Comparison of ENCODE assay signal across 1 cellular context in genomic region chr14:104596451-104596918, GRCh38.
TF ChIP-seq lines count a peak whose summit lies in the region.

No MANE protein-coding gene starts in this region.

TF ChIP-seq in SK-N-SH, 30 proteins besides CTCF, POLR2A, EP300 and RAD21 (continued from another document):
- TF ChIP-seq, protein P1, sequence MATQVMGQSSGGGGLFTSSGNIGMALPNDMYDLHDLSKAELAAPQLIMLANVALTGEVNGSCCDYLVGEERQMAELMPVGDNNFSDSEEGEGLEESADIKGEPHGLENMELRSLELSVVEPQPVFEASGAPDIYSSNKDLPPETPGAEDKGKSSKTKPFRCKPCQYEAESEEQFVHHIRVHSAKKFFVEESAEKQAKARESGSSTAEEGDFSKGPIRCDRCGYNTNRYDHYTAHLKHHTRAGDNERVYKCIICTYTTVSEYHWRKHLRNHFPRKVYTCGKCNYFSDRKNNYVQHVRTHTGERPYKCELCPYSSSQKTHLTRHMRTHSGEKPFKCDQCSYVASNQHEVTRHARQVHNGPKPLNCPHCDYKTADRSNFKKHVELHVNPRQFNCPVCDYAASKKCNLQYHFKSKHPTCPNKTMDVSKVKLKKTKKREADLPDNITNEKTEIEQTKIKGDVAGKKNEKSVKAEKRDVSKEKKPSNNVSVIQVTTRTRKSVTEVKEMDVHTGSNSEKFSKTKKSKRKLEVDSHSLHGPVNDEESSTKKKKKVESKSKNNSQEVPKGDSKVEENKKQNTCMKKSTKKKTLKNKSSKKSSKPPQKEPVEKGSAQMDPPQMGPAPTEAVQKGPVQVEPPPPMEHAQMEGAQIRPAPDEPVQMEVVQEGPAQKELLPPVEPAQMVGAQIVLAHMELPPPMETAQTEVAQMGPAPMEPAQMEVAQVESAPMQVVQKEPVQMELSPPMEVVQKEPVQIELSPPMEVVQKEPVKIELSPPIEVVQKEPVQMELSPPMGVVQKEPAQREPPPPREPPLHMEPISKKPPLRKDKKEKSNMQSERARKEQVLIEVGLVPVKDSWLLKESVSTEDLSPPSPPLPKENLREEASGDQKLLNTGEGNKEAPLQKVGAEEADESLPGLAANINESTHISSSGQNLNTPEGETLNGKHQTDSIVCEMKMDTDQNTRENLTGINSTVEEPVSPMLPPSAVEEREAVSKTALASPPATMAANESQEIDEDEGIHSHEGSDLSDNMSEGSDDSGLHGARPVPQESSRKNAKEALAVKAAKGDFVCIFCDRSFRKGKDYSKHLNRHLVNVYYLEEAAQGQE (IDR thresholded peaks at IDR 0.05; ENCODE audit: low read depth, low read length) = no peak
- TF ChIP-seq SMC3 (IDR thresholded peaks at IDR 0.05; ENCODE audit: low read depth, low read length) (no peak), MEF2A (IDR thresholded peaks at IDR 0.05; ENCODE audit: borderline replicate concordance, low read depth) (no peak), TCF12 (IDR thresholded peaks at IDR 0.05) (no peak), JUND (IDR thresholded peaks at IDR 0.05) (no peak), TEAD4 (IDR thresholded peaks at IDR 0.05; ENCODE audit: borderline replicate concordance, insufficient read depth) (no peak), ZBTB33 (IDR thresholded peaks at IDR 0.05; ENCODE audit: borderline replicate concordance, low read depth) (no peak), RCOR1 (IDR thresholded peaks at IDR 0.05; ENCODE audit: low read length) (no peak), PBX3 (IDR thresholded peaks at IDR 0.05) (no peak), FOXM1 (IDR thresholded peaks at IDR 0.05; ENCODE audit: low read depth) (no peak), SIN3A (IDR thresholded peaks at IDR 0.05; ENCODE audit: borderline replicate concordance, low read depth, low read length) (no peak), NRF1 (IDR thresholded peaks at IDR 0.05; ENCODE audit: low read depth, low read length) (no peak), CHD2 (IDR thresholded peaks at IDR 0.05; ENCODE audit: low read length, partially characterized antibody) (no peak), RFX5 (IDR thresholded peaks at IDR 0.05; ENCODE audit: low read length) (no peak), MXI1 (IDR thresholded peaks at IDR 0.05; ENCODE audit: low read depth, low read length) (no peak), GABPA (IDR thresholded peaks at IDR 0.05; ENCODE audit: low read depth) (no peak)
- TF ChIP-seq, protein P2, sequence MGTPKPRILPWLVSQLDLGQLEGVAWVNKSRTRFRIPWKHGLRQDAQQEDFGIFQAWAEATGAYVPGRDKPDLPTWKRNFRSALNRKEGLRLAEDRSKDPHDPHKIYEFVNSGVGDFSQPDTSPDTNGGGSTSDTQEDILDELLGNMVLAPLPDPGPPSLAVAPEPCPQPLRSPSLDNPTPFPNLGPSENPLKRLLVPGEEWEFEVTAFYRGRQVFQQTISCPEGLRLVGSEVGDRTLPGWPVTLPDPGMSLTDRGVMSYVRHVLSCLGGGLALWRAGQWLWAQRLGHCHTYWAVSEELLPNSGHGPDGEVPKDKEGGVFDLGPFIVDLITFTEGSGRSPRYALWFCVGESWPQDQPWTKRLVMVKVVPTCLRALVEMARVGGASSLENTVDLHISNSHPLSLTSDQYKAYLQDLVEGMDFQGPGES (IDR thresholded peaks at IDR 0.05; ENCODE audit: low read depth, low read length) = no peak
